In genomic region chr12:47867496-47867941, GRCh38 we compare ENCODE assay signal across 1 cellular context.
TF ChIP-seq lines count a peak whose summit lies in the region.

No MANE protein-coding gene starts in this region.

TF ChIP-seq in endothelial cell of umbilical vein, 7 proteins besides CTCF, POLR2A, EP300 and RAD21:
- TF ChIP-seq POLR2AphosphoS5 (IDR thresholded peaks at IDR 0.05; ENCODE audit: insufficient read depth, low read depth, low read length) (no peak), GATA2 (IDR thresholded peaks at IDR 0.05; ENCODE audit: insufficient read depth, insufficient read length, low read depth, low read length) (no peak), FOS (IDR thresholded peaks at IDR 0.05; ENCODE audit: borderline replicate concordance, insufficient read depth, low read length) (peak; percentile 67), JUN (IDR thresholded peaks at IDR 0.05; ENCODE audit: borderline replicate concordance, insufficient read depth, insufficient read length, low read depth) (peak; percentile 77), MYC (IDR thresholded peaks at IDR 0.05; ENCODE audit: low read depth, low read length) (no peak)
